31 cellular contexts compared by ENCODE assay signal in genomic region chr7:72446566-72447462, GRCh38. TPM values are rescaled to one million over a fixed set of nuclear protein-coding genes. Genes with fewer than 3 reads are reported as not detected.
DNase-seq lines count a peak whose midpoint lies in the region; ATAC-seq, FAIRE-seq and TF ChIP-seq lines count a peak whose summit lies in the region.
"Had no signal": no experiment of that assay in that cellular context is flagged by ENCODE, and none has a peak within 500 bp of the region (broad histone marks: within the 10 kb centered on the region; RNA-seq: fewer than 3 reads in every experiment).

No MANE protein-coding gene starts in this region.

- H3K4me3 Mint-ChIP-seq in neural progenitor cell: no peak overlapping the region
- H3K4me3 Mint-ChIP-seq: activated B cell treated with CpG ODN at 0.5 μM for 24 hours; natural killer cell; stimulated activated naive CD8-positive, alpha-beta T cell treated with anti-CD3 and anti-CD28 coated beads, Interleukin-15, Interleukin-2, amounts not matched to agents 100 ng/mL and 50 ng/mL, for 24 hours had no signal

- intact Hi-C loops in HepG2 (cut with micrococcal nuclease; ENCODE audit: unreplicated experiment) (no loop called here), right lobe of liver (cut with DNase I) (no loop called here), heart left ventricle (cut with DNase I) (no loop called here), gastrocnemius medialis (cut with DNase I; ENCODE audit: low total_unique reads) (no loop called here)

- H3K36me3 ChIP-seq in HepG2 (replicated peaks in 1 of 2; ENCODE audit: control insufficient read depth in 1 of 2, insufficient read depth in 2 of 2, low read length in 2 of 2) (no peaks in the 10 kb centered on the region), right lobe of liver (no peaks in the 10 kb centered on the region), neural progenitor cell (no peaks in the 10 kb centered on the region), heart left ventricle (no peaks in the 10 kb centered on the region), gastrocnemius medialis (no peaks in the 10 kb centered on the region)
- H3K36me3 ChIP-seq: tibial artery had no signal

- FAIRE-seq in HepG2 (lab: Jason Lieb, UNC): no peak
- FAIRE-seq: A204.1, endothelial cell of umbilical vein had no signal

- H3K4me3 ChIP-seq in HepG2 (replicated peaks in 1 of 3; ENCODE audit: insufficient read depth in 1 of 3, low read depth in 2 of 3, low read length in 3 of 3) (no peak overlapping the region), right lobe of liver (no peak overlapping the region), neural progenitor cell (no peak overlapping the region), heart left ventricle (no peak overlapping the region), gastrocnemius medialis (no peak overlapping the region)
- H3K4me3 ChIP-seq: GM23248, smooth muscle cell, tibial artery had no signal

- POLR2A ChIA-PET in HepG2 (lab: Yijun Ruan, JAX): no interaction called here

- CTCF ChIA-PET in HepG2 (lab: Yijun Ruan, JAX; ENCODE audit: low intra/inter-chr PET ratio, low total read pairs): no interaction called here

- H3K27me3 ChIP-seq in HepG2 (ENCODE audit: control insufficient read depth in 1 of 2, insufficient read depth in 2 of 2, low read length in 2 of 2): peaks cover 8 to 39% of the 10 kb centered on the region in 2 experiments
- no peaks in the 10 kb centered on the region for H3K27me3 ChIP-seq in right lobe of liver
- H3K27me3 ChIP-seq in neural progenitor cell: peaks cover 5% of the 10 kb centered on the region
- peaks cover 0 to 24% (median 8%) of the 10 kb centered on the region in 9 donors for H3K27me3 ChIP-seq in heart left ventricle
- peaks cover 0 to 12% (median 11%) of the 10 kb centered on the region in 3 donors for H3K27me3 ChIP-seq in gastrocnemius medialis

- H3K9me3 Mint-ChIP-seq in neural progenitor cell: peaks cover 3% of the 10 kb centered on the region
- H3K9me3 Mint-ChIP-seq: activated B cell treated with CpG ODN at 0.5 μM for 24 hours, natural killer cell had no signal

- H4K20me1 ChIP-seq in HepG2 (ENCODE audit: insufficient read depth, low read length): no peaks in the 10 kb centered on the region
- H4K20me1 ChIP-seq in neural progenitor cell (ENCODE audit: low read depth): no peaks in the 10 kb centered on the region

- peaks cover 38% of the 10 kb centered on the region for H3K4me1 Mint-ChIP-seq in neural progenitor cell
- H3K4me1 Mint-ChIP-seq: activated B cell treated with CpG ODN at 0.5 μM for 24 hours, natural killer cell had no signal

- no peak for TF ChIP-seq EP300 in HepG2 (IDR thresholded peaks at IDR 0.05; ENCODE audit: low read depth in 2 of 2, low read length in 2 of 2)
- no peak for TF ChIP-seq EP300 in HepG2 (CRISPR knock-in tag; IDR thresholded peaks at IDR 0.05; ENCODE audit: borderline replicate concordance)

- no peak for TF ChIP-seq RAD21 in HepG2 (CRISPR knock-in tag; IDR thresholded peaks at IDR 0.05)

- WGBS in HepG2 (ENCODE audit: low lambda C conversion rate): 26% methylated on average over 18 of the region's 20 CpGs
- 22% methylated on average over 14 of the region's 20 CpGs for WGBS in right lobe of liver (ENCODE audit: insufficient coverage, low coverage, low lambda C conversion rate, missing lambda C conversion rate)
- WGBS in heart left ventricle, 4 donors: 30 to 37% (median 35%) methylated on average over 16 to 20 of the region's 20 CpGs

- in situ Hi-C loops in HepG2 (cut with HindIII; ENCODE audit: extremely low pct_ligation_motif_present, low pct_unique_long_range_greater_than_20kb): no loop called here
- in situ Hi-C loops in gastrocnemius medialis (cut with MboI; ENCODE audit: low sequenced_read_pairs in 4 of 4): no loop called here

- no peak for ATAC-seq in HepG2
- ATAC-seq in right lobe of liver: no peak
- ATAC-seq in heart left ventricle: no peak
- no peak for ATAC-seq in gastrocnemius medialis
- ATAC-seq: left cardiac atrium had no signal

- no peak overlapping the region for H2AFZ ChIP-seq in HepG2 (ENCODE audit: low read length)
- H2AFZ ChIP-seq in neural progenitor cell (replicated peaks): peak overlapping the region; percentile 6
- H2AFZ ChIP-seq: GM23248 had no signal

- peaks cover 15% of the 10 kb centered on the region for H3K27me3 Mint-ChIP-seq in neural progenitor cell (ENCODE audit: insufficient read depth, low read depth)

- no TSS peak for BruUV-seq in HepG2 (replicated peaks; lab: Mats Ljungman, UMichigan)

- no peak for TF ChIP-seq CTCF in HepG2 (CRISPR knock-in tag; IDR thresholded peaks at IDR 0.05)
- no peak for TF ChIP-seq CTCF in right lobe of liver (IDR thresholded peaks at IDR 0.05)
- no peak for TF ChIP-seq CTCF in neural progenitor cell (IDR thresholded peaks at IDR 0.05)
- no peak for TF ChIP-seq CTCF in heart left ventricle (IDR thresholded peaks at IDR 0.05)
- TF ChIP-seq CTCF in gastrocnemius medialis (IDR thresholded peaks at IDR 0.05 in 4 of 5, conservative IDR thresholded peaks at IDR 0.05 in 1 of 5): no peak

- H3K4me1 ChIP-seq in HepG2 (ENCODE audit: insufficient read depth, low read length) (peaks cover 18% of the 10 kb centered on the region), right lobe of liver (no peaks in the 10 kb centered on the region), neural progenitor cell (peaks cover 22% of the 10 kb centered on the region), heart left ventricle (peaks cover 0 to 5% (median 0%) of the 10 kb centered on the region in 12 donors), gastrocnemius medialis (no peaks in the 10 kb centered on the region)
- H3K4me1 ChIP-seq: tibial artery had no signal

- H3K27ac Mint-ChIP-seq in neural progenitor cell: no peak overlapping the region
- H3K27ac Mint-ChIP-seq: activated B cell treated with CpG ODN at 0.5 μM for 24 hours; natural killer cell; progenitor cell of endocrine pancreas; stimulated activated naive CD8-positive, alpha-beta T cell treated with anti-CD3 and anti-CD28 coated beads, Interleukin-15, Interleukin-2, amounts not matched to agents 100 ng/mL and 50 ng/mL, for 24 hours had no signal

- H3K79me2 ChIP-seq in HepG2 (ENCODE audit: insufficient read depth, low read length) (no peaks in the 10 kb centered on the region), neural progenitor cell (ENCODE audit: low read depth) (no peaks in the 10 kb centered on the region)

- no peaks in the 10 kb centered on the region for H3F3A ChIP-seq in neural progenitor cell (ENCODE audit: low read depth)

- H3K9me3 ChIP-seq in HepG2 (ENCODE audit: low read length): no peaks in the 10 kb centered on the region
- H3K9me3 ChIP-seq in right lobe of liver: no peaks in the 10 kb centered on the region
- no peaks in the 10 kb centered on the region for H3K9me3 ChIP-seq in neural progenitor cell (ENCODE audit: low read depth)
- H3K9me3 ChIP-seq in heart left ventricle: no peaks in the 10 kb centered on the region
- no peaks in the 10 kb centered on the region for H3K9me3 ChIP-seq in gastrocnemius medialis
- H3K9me3 ChIP-seq: tibial artery had no signal

- no peaks in the 10 kb centered on the region for H3K36me3 Mint-ChIP-seq in neural progenitor cell
- H3K36me3 Mint-ChIP-seq: natural killer cell had no signal

- no peak overlapping the region for H3K4me2 ChIP-seq in HepG2 (ENCODE audit: low read depth, low read length)
- H3K4me2 ChIP-seq in neural progenitor cell: peak overlapping the region; percentile 38
- H3K4me2 ChIP-seq: smooth muscle cell had no signal

- H3K9ac ChIP-seq in HepG2 (ENCODE audit: insufficient read depth, low read depth, low read length) (no peak overlapping the region), neural progenitor cell (no peak overlapping the region)
- H3K9ac ChIP-seq: GM23248 had no signal

- no peak overlapping the region for H3K27ac ChIP-seq in HepG2 (ENCODE audit: extremely low read length, insufficient read depth, low read length)
- H3K27ac ChIP-seq in right lobe of liver: no peak overlapping the region
- no peak overlapping the region for H3K27ac ChIP-seq in neural progenitor cell
- no peak overlapping the region for H3K27ac ChIP-seq in heart left ventricle
- H3K27ac ChIP-seq in gastrocnemius medialis: no peak overlapping the region
- H3K27ac ChIP-seq: GM23248, HL-60, tibial artery had no signal

- DNase-seq in HepG2 (ENCODE audit: low spot score) (no peak), right lobe of liver (no peak), cerebellar nuclear complex (lab: John Stamatoyannopoulos, UW) (peak; percentile 7 to 39), neural progenitor cell (ENCODE audit: low spot score) (peak; percentile 34), heart left ventricle (no peak), SKM-1 treated with dmso at 0.1 percent for 144 hours (lab: John Stamatoyannopoulos, UW; ENCODE audit: unreplicated experiment) (no peak), gastrocnemius medialis (no peak), GM03348 (ENCODE audit: low spot score) (no peak)
- DNase-seq: activated B cell treated with CpG ODN at 0.5 μM for 24 hours; activated CD4-positive, alpha-beta T cell treated with anti-CD3 and anti-CD28 coated beads, Interleukin-2, amount 50 U/mL, for 4 hours; activated gamma-delta T cell treated with Interleukin-2 at 50 U/mL for 16 hours; dermis blood vessel endothelial cell; glutamatergic neuron; GM23248; left cardiac atrium; natural killer cell; NCI-H1105; NCI-H2029 treated with DMSO at 0.1 percent for 48 hours; stimulated activated CD4-positive, alpha-beta T cell treated with anti-CD3 and anti-CD28 coated beads, Interleukin-4, amount 100 ng/mL, for 24 hours; T-helper 9 cell; tibial artery had no signal

- TF ChIP-seq POLR2A in HepG2 (IDR thresholded peaks at IDR 0.05; ENCODE audit: insufficient read depth in 1 of 2, low read depth in 2 of 2, low read length in 2 of 2) (no peak), right lobe of liver (IDR thresholded peaks at IDR 0.05) (no peak), heart left ventricle (IDR thresholded peaks at IDR 0.05) (no peak), gastrocnemius medialis (IDR thresholded peaks at IDR 0.05) (no peak)

RNA-seq across cellular contexts. Expression of gene CALN1, which starts 34.7 kb away (rescaled TPM):
- total RNA-seq in HepG2 (2016; rRNA removed; fragmentation: Illumina TruSeq; extraction: Trizol) (not detected in 2 replicates), right lobe of liver (under 1 TPM; 0.06 to 0.98 (median 0.34) TPM), neural progenitor cell (ENCODE audit: low replicate concordance) (1.9 and 3.1 TPM in 2 replicates), heart left ventricle (not detected), gastrocnemius medialis (not detected)
- total RNA-seq in HepG2 (2016; cell fraction: cytosol; rRNA removed; fragmentation: Illumina TruSeq; extraction: Trizol; ENCODE audit: low read depth): not detected in 2 replicates
- not detected in 2 replicates for total RNA-seq in HepG2 (2016; cell fraction: insoluble cytoplasmic fraction; rRNA removed; fragmentation: Illumina TruSeq; extraction: Trizol)
- total RNA-seq in HepG2 (2016; cell fraction: membrane; rRNA removed; fragmentation: Illumina TruSeq; extraction: Trizol): not detected in 2 replicates
- not detected in 2 replicates for total RNA-seq in HepG2 (2016; cell fraction: nucleus; rRNA removed; fragmentation: Illumina TruSeq; extraction: Trizol)
- polyA plus RNA-seq in HepG2 (2011; rRNA removed) (0.01 TPM in 1 of 2 replicates, not detected in the other), heart left ventricle (not detected)
- polyA plus RNA-seq in HepG2 (2011; cell fraction: cytosol; rRNA removed): under 0.01 and 0.01 TPM in 2 replicates
- polyA plus RNA-seq in HepG2 (2011; cell fraction: nucleus; rRNA removed): 0.02 TPM in 1 of 2 replicates, not detected in the other
- not detected in 2 replicates for polyA plus RNA-seq in HepG2 (2012)
- not detected in 2 replicates for polyA plus RNA-seq in HepG2 (2016; cell fraction: cytosol; fragmentation: Illumina TruSeq; extraction: Trizol; ENCODE audit: low read depth)
- polyA plus RNA-seq in HepG2 (2016; cell fraction: insoluble cytoplasmic fraction; fragmentation: Illumina TruSeq; extraction: Trizol; ENCODE audit: low read depth): not detected in 2 replicates
- polyA plus RNA-seq in HepG2 (2016; cell fraction: membrane; fragmentation: Illumina TruSeq; extraction: Trizol; ENCODE audit: low read depth): not detected in 2 replicates
- polyA plus RNA-seq in HepG2 (2016; cell fraction: nucleus; fragmentation: Illumina TruSeq; extraction: Trizol; ENCODE audit: insufficient read depth, low read depth): not detected in 2 replicates
- 0.02 TPM in 1 of 2 replicates, not detected in the other for polyA minus RNA-seq in HepG2 (2011; rRNA and poly(A)+ RNA removed; ENCODE audit: low replicate concordance)
- not detected in 2 replicates for polyA minus RNA-seq in HepG2 (2011; cell fraction: cytosol; rRNA and poly(A)+ RNA removed)
- not detected in 2 replicates for polyA minus RNA-seq in HepG2 (2011; cell fraction: nucleus; rRNA and poly(A)+ RNA removed)
- total RNA-seq: activated B cell treated with CpG ODN at 0.5 μM for 24 hours, bronchial epithelial cell, endothelial cell of umbilical vein, GM23248, left cardiac atrium, mesenteric fat pad, NCI-H460, RPMI7951, smooth muscle cell had no signal
- polyA plus RNA-seq: endothelial cell of umbilical vein, GM23248, smooth muscle cell had no signal

Comparison
In these comparisons a context has a peak if more than half of its experiments do, and no peak if none do; other contexts are left out.
1. DNase-seq: peak in cerebellar nuclear complex (2 of 2) and neural progenitor cell (single experiment); none in HepG2 (single experiment), right lobe of liver (0 of 3), heart left ventricle (0 of 5), SKM-1 treated with dmso at 0.1 percent for 144 hours (single experiment), gastrocnemius medialis (0 of 2) and GM03348 (single experiment).